23 cellular contexts compared by ENCODE assay signal in genomic region chr20:17893480-17893879, GRCh38.
DNase-seq lines count a peak whose midpoint lies in the region; ATAC-seq, FAIRE-seq and TF ChIP-seq lines count a peak whose summit lies in the region.
"Had no signal": no experiment of that assay in that cellular context is flagged by ENCODE, and none has a peak within 500 bp of the region (broad histone marks: within the 10 kb centered on the region; RNA-seq: fewer than 3 reads in every experiment).

No MANE protein-coding gene starts in this region.

- no peaks in the 10 kb centered on the region for H3K79me2 ChIP-seq in HepG2 (ENCODE audit: insufficient read depth, low read length)
- H3K79me2 ChIP-seq in KMS-11 (ENCODE audit: insufficient read depth, low read depth) = no peaks in the 10 kb centered on the region
- no peaks in the 10 kb centered on the region for H3K79me2 ChIP-seq in GM23248 (ENCODE audit: insufficient read depth)

- H3K36me3 ChIP-seq in HepG2 (replicated peaks in 1 of 2; ENCODE audit: control insufficient read depth in 1 of 2, insufficient read depth in 2 of 2, low read length in 2 of 2) (no peaks in the 10 kb centered on the region), right lobe of liver (no peaks in the 10 kb centered on the region), KMS-11 (ENCODE audit: insufficient read depth) (no peaks in the 10 kb centered on the region), GM23248 (ENCODE audit: low read depth) (no peaks in the 10 kb centered on the region)
- H3K36me3 ChIP-seq: BLaER1 treated with 17β-estradiol and CSF1 and Interleukin-3, amounts not matched to agents 10 nM and 100 nM had no signal

- no peak overlapping the region for H3K4me3 ChIP-seq in HepG2 (replicated peaks in 1 of 3; ENCODE audit: insufficient read depth in 1 of 3, low read depth in 2 of 3, low read length in 3 of 3)
- no peak overlapping the region for H3K4me3 ChIP-seq in right lobe of liver
- H3K4me3 ChIP-seq in KMS-11 (IDR thresholded peaks at IDR 0.05; ENCODE audit: insufficient read depth, low read depth, low read length) = no peak overlapping the region
- no peak overlapping the region for H3K4me3 ChIP-seq in GM23248
- H3K4me3 ChIP-seq: BLaER1 treated with 17β-estradiol and CSF1 and Interleukin-3, amounts not matched to agents 10 nM and 100 nM; K562 had no signal

- in situ Hi-C loops in HepG2 (cut with HindIII; ENCODE audit: extremely low pct_ligation_motif_present, low pct_unique_long_range_greater_than_20kb) = no loop called here
- in situ Hi-C loops in GM23248 (cut with MboI) = loop anchor here (10.0 kb wide), 1 partner anchor 219 kb away; no protein-coding TSS in a partner anchor

- H2AFZ ChIP-seq in HepG2 (ENCODE audit: low read length) (no peak overlapping the region), KMS-11 (ENCODE audit: low read depth) (no peak overlapping the region), GM23248 (no peak overlapping the region)

- H3K27me3 Mint-ChIP-seq in T-helper 17 cell = peaks cover 43% of the 10 kb centered on the region

- no peak overlapping the region for H3K4me2 ChIP-seq in HepG2 (ENCODE audit: low read depth, low read length)
- H3K4me2 ChIP-seq in KMS-11 = peak overlapping the region; percentile 47; the same call in 1 of the 2 replicates
- no peak overlapping the region for H3K4me2 ChIP-seq in GM23248 (ENCODE audit: unreplicated experiment)

- H3K9ac ChIP-seq in HepG2 (ENCODE audit: insufficient read depth, low read depth, low read length) (no peak overlapping the region), KMS-11 (no peak overlapping the region), GM23248 (no peak overlapping the region)
- H3K9ac ChIP-seq: BLaER1 treated with 17β-estradiol and CSF1 and Interleukin-3, amounts not matched to agents 10 nM and 100 nM had no signal

- H3K4me1 ChIP-seq in HepG2 (ENCODE audit: insufficient read depth, low read length) = peaks cover 79% of the 10 kb centered on the region
- peaks cover 0 to 28% (median 9%) of the 10 kb centered on the region in 4 donors for H3K4me1 ChIP-seq in right lobe of liver
- H3K4me1 ChIP-seq in KMS-11 (ENCODE audit: low read depth, poor library complexity, severe bottlenecking) = peaks cover 17% of the 10 kb centered on the region
- peaks cover 18% of the 10 kb centered on the region for H3K4me1 ChIP-seq in GM23248 (ENCODE audit: insufficient read depth)

- H3K4me1 Mint-ChIP-seq in T-helper 17 cell = peaks cover 9% of the 10 kb centered on the region

- FAIRE-seq in HepG2 (lab: Jason Lieb, UNC) = no peak
- FAIRE-seq: G401.6, GM19239, K562 had no signal

- DNase-seq in HepG2 (ENCODE audit: low spot score) = no peak
- no peak for DNase-seq in right lobe of liver
- no peak for DNase-seq in T-helper 17 cell
- no peak for DNase-seq in GM23248
- no peak for DNase-seq in activated CD8-positive, alpha-beta memory T cell treated with anti-CD3 and anti-CD28 coated beads, Interleukin-2, amount 50 U/mL, for 4 hours
- DNase-seq in GM19240 (ENCODE audit: insufficient read length, low spot score) = no peak
- DNase-seq in activated T-cell treated with anti-CD3 and anti-CD28 coated beads, Interleukin-2, amount 50 U/mL, for 48 hours = no peak
- DNase-seq: 8988T; CD4-positive, CD25-positive, alpha-beta regulatory T cell; CD8-positive, alpha-beta memory T cell; COR-L47; DMS 273 treated with DMSO at 0.1 percent for 48 hours; GOT3; H7; HFFc6; IMR-90 had no signal

- H3F3A ChIP-seq in GM23248 (ENCODE audit: insufficient read depth) = peaks cover 15% of the 10 kb centered on the region

- CTCF ChIA-PET in HepG2 (lab: Yijun Ruan, JAX; ENCODE audit: low intra/inter-chr PET ratio, low total read pairs) = no interaction called here

- H3K27ac ChIP-seq in HepG2 (ENCODE audit: extremely low read length, insufficient read depth, low read length) = no peak overlapping the region
- H3K27ac ChIP-seq in right lobe of liver = no peak overlapping the region
- peak overlapping the region; percentile 30; the same call in 1 of the 2 replicates for H3K27ac ChIP-seq in KMS-11
- no peak overlapping the region for H3K27ac ChIP-seq in GM23248
- H3K27ac ChIP-seq: HL-60 had no signal

- no peak for TF ChIP-seq RAD21 in HepG2 (CRISPR knock-in tag; IDR thresholded peaks at IDR 0.05)

- POLR2A ChIA-PET in HepG2 (lab: Yijun Ruan, JAX) = interaction anchor here (1.6 to 21.6 kb wide), 6 partner anchors 11 to 211 kb away, joined by 9 to 724 read pairs (median 67); partner anchors contain the start of gene RRBP1

- TF ChIP-seq EP300 in HepG2 (IDR thresholded peaks at IDR 0.05; ENCODE audit: low read depth in 2 of 2, low read length in 2 of 2) = no peak
- no peak for TF ChIP-seq EP300 in HepG2 (CRISPR knock-in tag; IDR thresholded peaks at IDR 0.05; ENCODE audit: borderline replicate concordance)

- H3K4me3 Mint-ChIP-seq in T-helper 17 cell = no peak overlapping the region
- H3K4me3 Mint-ChIP-seq: CD4-positive, CD25-positive, alpha-beta regulatory T cell; CD8-positive, alpha-beta memory T cell; HFFc6 had no signal

- H4K20me1 ChIP-seq in HepG2 (ENCODE audit: insufficient read depth, low read length) = no peaks in the 10 kb centered on the region
- no peaks in the 10 kb centered on the region for H4K20me1 ChIP-seq in KMS-11 (ENCODE audit: insufficient read depth)
- no peaks in the 10 kb centered on the region for H4K20me1 ChIP-seq in GM23248 (ENCODE audit: insufficient read depth)
- H4K20me1 ChIP-seq: BLaER1 treated with 17β-estradiol and CSF1 and Interleukin-3, amounts not matched to agents 10 nM and 100 nM had no signal

- intact Hi-C loops in HepG2 (cut with micrococcal nuclease; ENCODE audit: unreplicated experiment) = no loop called here
- intact Hi-C loops in right lobe of liver (cut with DNase I) = no loop called here

- H3K9me3 ChIP-seq in HepG2 (ENCODE audit: low read length) = peaks cover 20% of the 10 kb centered on the region
- no peaks in the 10 kb centered on the region for H3K9me3 ChIP-seq in right lobe of liver
- no peaks in the 10 kb centered on the region for H3K9me3 ChIP-seq in T-helper 17 cell (ENCODE audit: control insufficient read depth, low read length, poor library complexity, severe bottlenecking)
- no peaks in the 10 kb centered on the region for H3K9me3 ChIP-seq in GM23248 (ENCODE audit: low read depth)

- ATAC-seq in HepG2 (no peak), right lobe of liver (no peak), T-helper 17 cell (no peak)
- ATAC-seq: HCT116, K562 had no signal

- H3K36me3 Mint-ChIP-seq in T-helper 17 cell (ENCODE audit: low read depth) = no peaks in the 10 kb centered on the region
- H3K36me3 Mint-ChIP-seq: CD4-positive, CD25-positive, alpha-beta regulatory T cell had no signal

- H3K27me3 ChIP-seq in HepG2 (ENCODE audit: control insufficient read depth in 1 of 2, insufficient read depth in 2 of 2, low read length in 2 of 2) (no peaks in the 10 kb centered on the region), right lobe of liver (no peaks in the 10 kb centered on the region), KMS-11 (ENCODE audit: insufficient read depth, low read depth) (no peaks in the 10 kb centered on the region), GM23248 (replicated peaks; ENCODE audit: insufficient read depth) (no peaks in the 10 kb centered on the region)

- no peak for TF ChIP-seq POLR2A in HepG2 (IDR thresholded peaks at IDR 0.05; ENCODE audit: insufficient read depth in 1 of 2, low read depth in 2 of 2, low read length in 2 of 2)
- TF ChIP-seq POLR2A in right lobe of liver (IDR thresholded peaks at IDR 0.05) = no peak

- TF ChIP-seq CTCF in HepG2 (CRISPR knock-in tag; IDR thresholded peaks at IDR 0.05) = no peak
- TF ChIP-seq CTCF in right lobe of liver (IDR thresholded peaks at IDR 0.05) = no peak
- TF ChIP-seq CTCF in KMS-11 (conservative IDR thresholded peaks at IDR 0.05; ENCODE audit: low read depth, low read length) = no peak

- WGBS in HepG2 (ENCODE audit: low lambda C conversion rate) = 92% methylated on average over 2 of the region's 2 CpGs
- 87% methylated on average over 2 of the region's 2 CpGs for WGBS in right lobe of liver (ENCODE audit: insufficient coverage, low coverage, low lambda C conversion rate, missing lambda C conversion rate)
- WGBS in GM23248 (ENCODE audit: low coverage in 1 of 2, low lambda C conversion rate in 2 of 2, missing lambda C conversion rate in 2 of 2), 2 experiments = 61 to 66% methylated on average over 2 of the region's 2 CpGs

- peak overlapping the region; percentile 16 for H3K27ac Mint-ChIP-seq in T-helper 17 cell
- H3K27ac Mint-ChIP-seq: HFFc6 had no signal

- H3K9me2 ChIP-seq in GM23248 (ENCODE audit: insufficient read depth) = no peaks in the 10 kb centered on the region

- no TSS peak for BruUV-seq in HepG2 (replicated peaks; lab: Mats Ljungman, UMichigan)

TF ChIP-seq in HepG2, 621 proteins besides CTCF, POLR2A, EP300 and RAD21:
- 0 out of 2 replicates have a peak, but pooled peaks have one; percentile 39 for TF ChIP-seq ZMAT3 (CRISPR knock-in tag; conservative IDR thresholded peaks at IDR 0.05)
- TF ChIP-seq SIX1 (CRISPR knock-in tag; IDR thresholded peaks at IDR 0.05; ENCODE audit: borderline replicate concordance) = peak; percentile 34; the same call in 1 of the 2 replicates
- TF ChIP-seq ZSCAN29 (CRISPR knock-in tag; conservative IDR thresholded peaks at IDR 0.05) = no peak
TF ChIP-seq in HepG2: peak in this region for 2.
